In the genomic region with DNA sequence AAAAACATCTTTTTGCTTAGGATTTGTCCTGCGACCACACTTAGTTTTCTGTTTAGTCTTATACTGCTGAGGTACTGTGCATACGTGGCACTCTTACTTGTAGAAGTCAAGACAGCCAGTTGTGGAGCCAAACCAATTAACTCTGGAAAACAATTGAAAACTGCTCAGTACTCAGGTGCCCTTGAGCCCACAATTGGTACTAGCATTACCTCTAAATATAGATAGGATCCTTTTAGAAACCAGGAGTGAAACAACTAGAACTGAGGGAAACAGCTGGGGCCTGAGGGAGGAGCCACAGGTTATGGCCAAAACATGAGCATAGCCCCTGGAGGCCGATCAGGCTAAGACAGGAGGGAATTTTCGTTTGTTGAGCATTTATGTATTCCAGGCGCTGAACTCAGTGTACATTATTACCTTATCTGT, we compare ENCODE assay signal across 8 cellular contexts. TPM values are rescaled to one million over a fixed set of nuclear protein-coding genes. Genes with fewer than 3 reads are reported as not detected.
A peak's percentile ranks its signal among the peaks of the same experiment; 100 is the strongest.
DNase-seq lines count a peak whose midpoint lies in the region; ATAC-seq and TF ChIP-seq lines count a peak whose summit lies in the region.

No MANE protein-coding gene starts in this region.

- peaks cover 8% of the 10 kb centered on the region for H3K36me3 ChIP-seq in DND-41 (ENCODE audit: insufficient read depth, low read length)
- no peaks in the 10 kb centered on the region for H3K36me3 ChIP-seq in Peyer's patch
- no peaks in the 10 kb centered on the region for H3K36me3 ChIP-seq in duodenal mucosa (ENCODE audit: control insufficient read depth in 1 of 2, insufficient read depth in 2 of 2, low read length in 2 of 2)
- no peaks in the 10 kb centered on the region for H3K36me3 ChIP-seq in parathyroid adenoma (ENCODE audit: control insufficient read depth, insufficient read depth, low read length)

- H3K4me3 ChIP-seq in DND-41 (ENCODE audit: low read depth in 1 of 2, low read length in 2 of 2) (no peak overlapping the region), Peyer's patch (no peak overlapping the region), duodenal mucosa (ENCODE audit: low read depth in 1 of 2, low read length in 2 of 2) (peak overlapping the region in 1 of 2 donors; percentile 33), parathyroid adenoma (ENCODE audit: low read depth, low read length) (no peak overlapping the region)

- H3K27ac ChIP-seq in DND-41 (ENCODE audit: low read length) = no peak overlapping the region
- peak overlapping the region in 3 of 4 donors; percentile 17 to 55 (median 28) for H3K27ac ChIP-seq in Peyer's patch
- peak overlapping the region; percentile 41 for H3K27ac ChIP-seq in duodenal mucosa (ENCODE audit: low read depth, low read length)
- no peak overlapping the region for H3K27ac ChIP-seq in parathyroid adenoma

- no peak overlapping the region for H2AFZ ChIP-seq in DND-41 (ENCODE audit: low read depth, low read length)
- peak overlapping the region; percentile 39 for H2AFZ ChIP-seq in parathyroid adenoma

- H3K9ac ChIP-seq in DND-41 (ENCODE audit: low read depth, low read length) (no peak overlapping the region), duodenal mucosa (ENCODE audit: low read depth in 1 of 2, low read length in 2 of 2) (no peak overlapping the region), parathyroid adenoma (no peak overlapping the region)

- no peak for TF ChIP-seq POLR2A in Peyer's patch (IDR thresholded peaks at IDR 0.05)

- DNase-seq in DND-41 = peak; percentile 26
- peak in 2 of 3 donors; percentile 52 to 63 for DNase-seq in Peyer's patch
- DNase-seq in putamen (ENCODE audit: low spot score) = no peak
- no peak for DNase-seq in hypothalamus (lab: John Stamatoyannopoulos, UW)

- H3K27me3 ChIP-seq in DND-41 (ENCODE audit: insufficient read depth, low read length, poor library complexity) (no peaks in the 10 kb centered on the region), Peyer's patch (no peaks in the 10 kb centered on the region), duodenal mucosa (ENCODE audit: control insufficient read depth in 1 of 2, insufficient read depth in 2 of 2, low read length in 2 of 2) (no peaks in the 10 kb centered on the region), parathyroid adenoma (ENCODE audit: control insufficient read depth, insufficient read depth, low read length) (no peaks in the 10 kb centered on the region)

- TF ChIP-seq CTCF in DND-41 (IDR thresholded peaks at IDR 0.05; ENCODE audit: borderline replicate concordance, extremely low read depth, low read length, poor library complexity, severe bottlenecking) = peak; percentile 9
- peak; percentile 21 to 42 (median 31) for TF ChIP-seq CTCF in Peyer's patch (IDR thresholded peaks at IDR 0.05)
- TF ChIP-seq CTCF in parathyroid adenoma (IDR thresholded peaks at IDR 0.05) = peak; percentile 7

- H3K4me1 ChIP-seq in DND-41 (ENCODE audit: insufficient read depth, low read length) (peaks cover 35% of the 10 kb centered on the region), Peyer's patch (peaks cover 0 to 18% (median 0%) of the 10 kb centered on the region in 4 donors), duodenal mucosa (ENCODE audit: control insufficient read depth in 1 of 2, insufficient read depth in 2 of 2, low read length in 2 of 2) (peaks cover 3 to 22% of the 10 kb centered on the region in 2 donors), parathyroid adenoma (no peaks in the 10 kb centered on the region)

- ATAC-seq in DND-41 (ENCODE audit: insufficient read depth, low read depth) (no peak), GM19035 (IDR thresholded peaks at IDR 0.05; ENCODE audit: unreplicated experiment) (peak; percentile 40), HG03280 (IDR thresholded peaks at IDR 0.05; ENCODE audit: unreplicated experiment) (peak; percentile 46)

- H3K79me2 ChIP-seq in DND-41 (ENCODE audit: insufficient read depth, low read length) (peaks cover 81% of the 10 kb centered on the region), parathyroid adenoma (no peaks in the 10 kb centered on the region)

- H3K9me3 ChIP-seq in DND-41 (ENCODE audit: insufficient read depth, low read length, severe bottlenecking) (no peaks in the 10 kb centered on the region), Peyer's patch (no peaks in the 10 kb centered on the region), duodenal mucosa (ENCODE audit: control insufficient read depth in 1 of 2, low read length in 2 of 2) (no peaks in the 10 kb centered on the region), parathyroid adenoma (ENCODE audit: control insufficient read depth, low read length) (no peaks in the 10 kb centered on the region)

- H4K20me1 ChIP-seq in DND-41 (ENCODE audit: insufficient read depth, low read length) = no peaks in the 10 kb centered on the region; the same call in 1 of the 2 replicates

- H3K4me2 ChIP-seq in DND-41 (ENCODE audit: insufficient read depth, low read length) = peak overlapping the region; percentile 25; the same call in 1 of the 2 replicates
- peak overlapping the region; percentile 15 for H3K4me2 ChIP-seq in parathyroid adenoma (ENCODE audit: low read length)

RNA-seq across cellular contexts. Expression of gene SPATS2, which starts 2.5 kb away (rescaled TPM):
- total RNA-seq in Peyer's patch = 10 to 100 TPM; 20.2 to 49.5 (median 24.8) TPM

RNA-seq across cellular contexts. Expression of gene DNAJC22, which starts 23.0 kb away (rescaled TPM):
- total RNA-seq in Peyer's patch = 10 to 100 TPM in 3 of 4 donors, 1 to 10 TPM in 1; 5.0 to 57.8 (median 56.4) TPM

RNA-seq across cellular contexts. Expression of gene C1QL4, which starts 32.7 kb away (rescaled TPM):
- not detected for total RNA-seq in Peyer's patch

RNA-seq across cellular contexts. Expression of gene TROAP, which starts 46.7 kb away (rescaled TPM):
- 10 to 100 TPM in 2 of 4 donors, 1 to 10 TPM in 2; 8.0 to 28.1 (median 10.2) TPM for total RNA-seq in Peyer's patch

Comparison
In these comparisons a context has a peak if more than half of its experiments do, and no peak if none do; other contexts are left out.
1. DNase-seq: peak in DND-41 (single experiment) and Peyer's patch (2 of 3); none in putamen (single experiment) and hypothalamus (0 of 51).
2. H3K27ac ChIP-seq: peak in Peyer's patch (3 of 4) and duodenal mucosa (single experiment); none in DND-41 (single experiment) and parathyroid adenoma (single experiment).
3. Peak in every context shown above with its lines, with median percentiles within 50 percentile points of each other: CTCF ChIP-seq.